Comparison of ENCODE assay signal across 21 cellular contexts in the genomic region with DNA sequence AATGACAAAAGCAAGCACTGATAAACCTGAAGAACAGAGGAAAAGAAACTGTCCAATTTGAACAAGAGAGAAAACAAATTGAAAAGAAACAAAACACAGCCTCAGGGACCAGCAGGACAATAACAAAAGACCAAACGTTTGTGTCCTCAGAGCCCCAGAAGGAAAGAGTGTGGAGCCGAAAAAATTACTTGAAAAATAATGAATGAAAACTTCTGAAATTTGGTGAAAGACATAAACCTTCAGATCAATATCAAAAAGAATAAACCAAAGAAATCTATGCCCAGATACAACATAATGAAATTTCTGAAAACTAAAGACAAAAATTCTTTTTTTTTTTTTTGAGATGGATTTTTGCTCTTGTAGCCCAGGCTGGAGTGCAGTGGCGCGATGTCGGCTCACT. TPM values are rescaled to one million over a fixed set of nuclear protein-coding genes. Genes with fewer than 3 reads are reported as not detected.
DNase-seq lines count a peak whose midpoint lies in the region; ATAC-seq lines count a peak whose summit lies in the region.
"Had no signal": no experiment of that assay in that cellular context is flagged by ENCODE, and none has a peak within 500 bp of the region (broad histone marks: within the 10 kb centered on the region; RNA-seq: fewer than 3 reads in every experiment).

No MANE protein-coding gene starts in this region.

- H3K4me3 Mint-ChIP-seq in activated CD8-positive, alpha-beta memory T cell treated with anti-CD3 and anti-CD28 coated beads, Interleukin-2, amount 10 ng/mL, durations not matched to agents 7 days and 5 days = no peak overlapping the region
- H3K4me3 Mint-ChIP-seq in activated naive CD8-positive, alpha-beta T cell = no peak overlapping the region
- H3K4me3 Mint-ChIP-seq in activated naive CD8-positive, alpha-beta T cell treated with anti-CD3 and anti-CD28 coated beads, Interleukin-2, amount 50 U/mL, for 24 hours = no peak overlapping the region
- no peak overlapping the region for H3K4me3 Mint-ChIP-seq in central memory CD8-positive, alpha-beta T cell
- H3K4me3 Mint-ChIP-seq in stimulated activated memory B cell treated with anti-CD40 and anti-IgM and Interleukin-4, amounts not matched to agents 10 μg/mL and 1 μg/mL and 100 μg/mL, for 72 hours = no peak overlapping the region
- H3K4me3 Mint-ChIP-seq in activated CD4-positive, alpha-beta T cell treated with anti-CD3 and anti-CD28 coated beads, Interleukin-2, amount 10 ng/mL, durations not matched to agents 7 days and 5 days = no peak overlapping the region
- H3K4me3 Mint-ChIP-seq: CD14-positive monocyte; CD8-positive, alpha-beta memory T cell had no signal

- no peaks in the 10 kb centered on the region for H3K27me3 Mint-ChIP-seq in activated CD8-positive, alpha-beta memory T cell treated with anti-CD3 and anti-CD28 coated beads, Interleukin-2, amount 10 ng/mL, durations not matched to agents 7 days and 5 days
- no peaks in the 10 kb centered on the region for H3K27me3 Mint-ChIP-seq in activated naive CD8-positive, alpha-beta T cell
- no peaks in the 10 kb centered on the region for H3K27me3 Mint-ChIP-seq in activated naive CD8-positive, alpha-beta T cell treated with anti-CD3 and anti-CD28 coated beads, Interleukin-2, amount 50 U/mL, for 24 hours
- H3K27me3 Mint-ChIP-seq in central memory CD8-positive, alpha-beta T cell = no peaks in the 10 kb centered on the region
- H3K27me3 Mint-ChIP-seq in stimulated activated memory B cell treated with anti-CD40 and anti-IgM and Interleukin-4, amounts not matched to agents 10 μg/mL and 1 μg/mL and 100 μg/mL, for 72 hours = no peaks in the 10 kb centered on the region
- H3K27me3 Mint-ChIP-seq in activated CD4-positive, alpha-beta T cell treated with anti-CD3 and anti-CD28 coated beads, Interleukin-2, amount 10 ng/mL, durations not matched to agents 7 days and 5 days = no peaks in the 10 kb centered on the region
- H3K27me3 Mint-ChIP-seq: CD8-positive, alpha-beta memory T cell had no signal

- ATAC-seq in activated CD8-positive, alpha-beta memory T cell treated with anti-CD3 and anti-CD28 coated beads, Interleukin-2, amount 10 ng/mL, durations not matched to agents 7 days and 5 days = no peak
- ATAC-seq in activated naive CD8-positive, alpha-beta T cell treated with anti-CD3 and anti-CD28 coated beads, Interleukin-2, amount 50 U/mL, for 24 hours = no peak
- ATAC-seq in central memory CD8-positive, alpha-beta T cell (replicated peaks; ENCODE audit: extremely low read depth, poor library complexity, severe bottlenecking) = no peak
- no peak for ATAC-seq in stimulated activated memory B cell treated with anti-CD40 and anti-IgM and Interleukin-4, amounts not matched to agents 10 μg/mL and 1 μg/mL and 100 μg/mL, for 72 hours
- ATAC-seq: A549, HCT116 had no signal

- CTCF ChIA-PET in activated CD8-positive, alpha-beta memory T cell treated with anti-CD3 and anti-CD28 coated beads, Interleukin-2, amount 10 ng/mL, durations not matched to agents 7 days and 5 days (lab: Charles Lee) = no interaction called here
- CTCF ChIA-PET in activated CD4-positive, alpha-beta T cell treated with anti-CD3 and anti-CD28 coated beads, Interleukin-2, amount 10 ng/mL, durations not matched to agents 7 days and 5 days (lab: Charles Lee) = no interaction called here

- H3K27ac Mint-ChIP-seq in activated CD8-positive, alpha-beta memory T cell treated with anti-CD3 and anti-CD28 coated beads, Interleukin-2, amount 10 ng/mL, durations not matched to agents 7 days and 5 days = peak overlapping the region; percentile 63
- H3K27ac Mint-ChIP-seq in activated naive CD8-positive, alpha-beta T cell = peak overlapping the region; percentile 7
- H3K27ac Mint-ChIP-seq in activated naive CD8-positive, alpha-beta T cell treated with anti-CD3 and anti-CD28 coated beads, Interleukin-2, amount 50 U/mL, for 24 hours = no peak overlapping the region
- peak overlapping the region; percentile 60 for H3K27ac Mint-ChIP-seq in central memory CD8-positive, alpha-beta T cell (ENCODE audit: low read depth)
- H3K27ac Mint-ChIP-seq in stimulated activated memory B cell treated with anti-CD40 and anti-IgM and Interleukin-4, amounts not matched to agents 10 μg/mL and 1 μg/mL and 100 μg/mL, for 72 hours = peak overlapping the region; percentile 27
- no peak overlapping the region for H3K27ac Mint-ChIP-seq in activated CD4-positive, alpha-beta T cell treated with anti-CD3 and anti-CD28 coated beads, Interleukin-2, amount 10 ng/mL, durations not matched to agents 7 days and 5 days

- POLR2A ChIA-PET in activated CD4-positive, alpha-beta T cell treated with anti-CD3 and anti-CD28 coated beads, Interleukin-2, amount 10 ng/mL, durations not matched to agents 7 days and 5 days (lab: Charles Lee) = no interaction called here

- no peaks in the 10 kb centered on the region for H3K9me3 Mint-ChIP-seq in activated CD8-positive, alpha-beta memory T cell treated with anti-CD3 and anti-CD28 coated beads, Interleukin-2, amount 10 ng/mL, durations not matched to agents 7 days and 5 days (ENCODE audit: low read depth)
- no peaks in the 10 kb centered on the region for H3K9me3 Mint-ChIP-seq in activated naive CD8-positive, alpha-beta T cell (ENCODE audit: low read depth)
- H3K9me3 Mint-ChIP-seq in activated naive CD8-positive, alpha-beta T cell treated with anti-CD3 and anti-CD28 coated beads, Interleukin-2, amount 50 U/mL, for 24 hours = no peaks in the 10 kb centered on the region
- H3K9me3 Mint-ChIP-seq in central memory CD8-positive, alpha-beta T cell = no peaks in the 10 kb centered on the region
- H3K9me3 Mint-ChIP-seq in stimulated activated memory B cell treated with anti-CD40 and anti-IgM and Interleukin-4, amounts not matched to agents 10 μg/mL and 1 μg/mL and 100 μg/mL, for 72 hours = no peaks in the 10 kb centered on the region
- no peaks in the 10 kb centered on the region for H3K9me3 Mint-ChIP-seq in activated CD4-positive, alpha-beta T cell treated with anti-CD3 and anti-CD28 coated beads, Interleukin-2, amount 10 ng/mL, durations not matched to agents 7 days and 5 days
- H3K9me3 Mint-ChIP-seq: CD14-positive monocyte; CD8-positive, alpha-beta memory T cell had no signal

- H3K4me1 Mint-ChIP-seq in activated CD8-positive, alpha-beta memory T cell treated with anti-CD3 and anti-CD28 coated beads, Interleukin-2, amount 10 ng/mL, durations not matched to agents 7 days and 5 days = peaks cover 2% of the 10 kb centered on the region
- peaks cover 2% of the 10 kb centered on the region for H3K4me1 Mint-ChIP-seq in activated naive CD8-positive, alpha-beta T cell (ENCODE audit: low read depth)
- H3K4me1 Mint-ChIP-seq in activated naive CD8-positive, alpha-beta T cell treated with anti-CD3 and anti-CD28 coated beads, Interleukin-2, amount 50 U/mL, for 24 hours = no peaks in the 10 kb centered on the region
- no peaks in the 10 kb centered on the region for H3K4me1 Mint-ChIP-seq in central memory CD8-positive, alpha-beta T cell
- peaks cover 5% of the 10 kb centered on the region for H3K4me1 Mint-ChIP-seq in stimulated activated memory B cell treated with anti-CD40 and anti-IgM and Interleukin-4, amounts not matched to agents 10 μg/mL and 1 μg/mL and 100 μg/mL, for 72 hours
- peaks cover 25% of the 10 kb centered on the region for H3K4me1 Mint-ChIP-seq in activated CD4-positive, alpha-beta T cell treated with anti-CD3 and anti-CD28 coated beads, Interleukin-2, amount 10 ng/mL, durations not matched to agents 7 days and 5 days
- H3K4me1 Mint-ChIP-seq: CD8-positive, alpha-beta memory T cell had no signal

- peaks cover 10% of the 10 kb centered on the region for H3K36me3 Mint-ChIP-seq in activated CD8-positive, alpha-beta memory T cell treated with anti-CD3 and anti-CD28 coated beads, Interleukin-2, amount 10 ng/mL, durations not matched to agents 7 days and 5 days
- peaks cover 14% of the 10 kb centered on the region for H3K36me3 Mint-ChIP-seq in activated naive CD8-positive, alpha-beta T cell
- H3K36me3 Mint-ChIP-seq in activated naive CD8-positive, alpha-beta T cell treated with anti-CD3 and anti-CD28 coated beads, Interleukin-2, amount 50 U/mL, for 24 hours (ENCODE audit: low read depth) = peaks cover 24% of the 10 kb centered on the region
- H3K36me3 Mint-ChIP-seq in central memory CD8-positive, alpha-beta T cell (ENCODE audit: insufficient read depth) = peaks cover 4% of the 10 kb centered on the region
- H3K36me3 Mint-ChIP-seq in stimulated activated memory B cell treated with anti-CD40 and anti-IgM and Interleukin-4, amounts not matched to agents 10 μg/mL and 1 μg/mL and 100 μg/mL, for 72 hours = peaks cover 58% of the 10 kb centered on the region
- peaks cover 21% of the 10 kb centered on the region for H3K36me3 Mint-ChIP-seq in activated CD4-positive, alpha-beta T cell treated with anti-CD3 and anti-CD28 coated beads, Interleukin-2, amount 10 ng/mL, durations not matched to agents 7 days and 5 days (ENCODE audit: low read depth)

- DNase-seq in activated CD8-positive, alpha-beta memory T cell treated with anti-CD3 and anti-CD28 coated beads, Interleukin-2, amount 10 ng/mL, durations not matched to agents 7 days and 5 days = no peak
- no peak for DNase-seq in activated CD8-positive, alpha-beta memory T cell treated with anti-CD3 and anti-CD28 coated beads for 24 hours
- no peak for DNase-seq in activated naive CD8-positive, alpha-beta T cell treated with anti-CD3 and anti-CD28 coated beads, Interleukin-2, amount 50 U/mL, for 24 hours
- DNase-seq in central memory CD8-positive, alpha-beta T cell (ENCODE audit: low spot score in 2 of 2) = no peak
- DNase-seq in activated CD4-positive, alpha-beta T cell treated with anti-CD3 and anti-CD28 coated beads, Interleukin-2, amount 10 ng/mL, durations not matched to agents 7 days and 5 days = no peak
- DNase-seq in GM03348 (ENCODE audit: low spot score) = no peak
- DNase-seq: AML-193; CD8-positive, alpha-beta memory T cell; COR-L47; DMS 273 treated with DMSO at 0.1 percent for 48 hours; DMS53; DND-41; EL; GOT3; H7; IMR-90 had no signal

RNA-seq across cellular contexts. Expression of a gene that starts 45.6 kb away (rescaled TPM):
- 10 to 100 TPM; 70.2 to 73.9 TPM for total RNA-seq in activated CD8-positive, alpha-beta memory T cell treated with anti-CD3 and anti-CD28 coated beads, Interleukin-2, amount 10 ng/mL, durations not matched to agents 7 days and 5 days
- total RNA-seq in activated CD4-positive, alpha-beta T cell treated with anti-CD3 and anti-CD28 coated beads, Interleukin-2, amount 10 ng/mL, durations not matched to agents 7 days and 5 days = 10 to 100 TPM; 60.5 to 69.7 TPM

Comparison
In these comparisons a context has a peak if more than half of its experiments do, and no peak if none do; other contexts are left out.
1. H3K27ac Mint-ChIP-seq: peak in activated CD8-positive, alpha-beta memory T cell treated with anti-CD3 and anti-CD28 coated beads, Interleukin-2, amount 10 ng/mL, durations not matched to agents 7 days and 5 days (single experiment), activated naive CD8-positive, alpha-beta T cell (single experiment), central memory CD8-positive, alpha-beta T cell (single experiment) and stimulated activated memory B cell treated with anti-CD40 and anti-IgM and Interleukin-4, amounts not matched to agents 10 μg/mL and 1 μg/mL and 100 μg/mL, for 72 hours (single experiment); none in activated naive CD8-positive, alpha-beta T cell treated with anti-CD3 and anti-CD28 coated beads, Interleukin-2, amount 50 U/mL, for 24 hours (single experiment) and activated CD4-positive, alpha-beta T cell treated with anti-CD3 and anti-CD28 coated beads, Interleukin-2, amount 10 ng/mL, durations not matched to agents 7 days and 5 days (single experiment).